In genomic region chr19:14073925-14074838, GRCh38 we compare ENCODE assay signal across 8 cellular contexts. TPM values are rescaled to one million over a fixed set of nuclear protein-coding genes. Genes with fewer than 3 reads are reported as not detected.
DNase-seq lines count a peak whose midpoint lies in the region; ATAC-seq and TF ChIP-seq lines count a peak whose summit lies in the region.

No MANE protein-coding gene starts in this region.

- peaks cover 4% of the 10 kb centered on the region for H3K4me1 Mint-ChIP-seq in nephron

- peak overlapping the region; percentile 96 to 97 (median 96) for H3K4me3 Mint-ChIP-seq in nephron

- no peaks in the 10 kb centered on the region for H3K9me3 Mint-ChIP-seq in nephron

- ATAC-seq in GM18868 (IDR thresholded peaks at IDR 0.05; ENCODE audit: unreplicated experiment) (no peak), HG03442 (IDR thresholded peaks at IDR 0.05; ENCODE audit: unreplicated experiment) (no peak)

- TF ChIP-seq CTCF in epithelial cell of proximal tubule (conservative IDR thresholded peaks at IDR 0.05; ENCODE audit: low read depth, low read length) (peak; percentile 4), nephron (IDR thresholded peaks at IDR 0.05; ENCODE audit: unreplicated experiment in 3 of 3) (no peak)

- H3K4me3 ChIP-seq in epithelial cell of proximal tubule (ENCODE audit: low read depth, low read length): peak overlapping the region; percentile 85

- peaks cover 8% of the 10 kb centered on the region for H3K27me3 Mint-ChIP-seq in nephron (ENCODE audit: low read depth)

- H3K36me3 Mint-ChIP-seq in nephron (ENCODE audit: low read depth): no peaks in the 10 kb centered on the region

- H3K27ac Mint-ChIP-seq in nephron: peak overlapping the region; percentile 67 to 90 (median 83)

- DNase-seq in stimulated activated CD4-positive, alpha-beta T cell treated with anti-CD3 and anti-CD28 coated beads, Interleukin-15, amount 100 ng/mL, for 24 hours: peak; percentile 59
- DNase-seq in stimulated activated CD4-positive, alpha-beta T cell treated with anti-CD3 and anti-CD28 coated beads, Interleukin-1b, Interleukin-23, amount 100 ng/mL, for 48 hours: no peak
- peak; percentile 65 for DNase-seq in SW480 (ENCODE audit: low spot score)
- DNase-seq in epithelial cell of proximal tubule (ENCODE audit: low read depth): no peak
- no peak for DNase-seq in central memory CD4-positive, alpha-beta T cell

RNA-seq across cellular contexts. Expression of gene MISP3, which starts 1.6 kb away (rescaled TPM):
- total RNA-seq in epithelial cell of proximal tubule: 0.80 and 6.0 TPM in 2 replicates

RNA-seq across cellular contexts. Expression of gene C19orf67, which starts 11.4 kb away (rescaled TPM):
- total RNA-seq in epithelial cell of proximal tubule: 0.63 TPM in 1 of 2 replicates, not detected in the other

RNA-seq across cellular contexts. Expression of gene PALM3, which starts 12.3 kb away (rescaled TPM):
- total RNA-seq in epithelial cell of proximal tubule: 0.17 and 0.36 TPM in 2 replicates

RNA-seq across cellular contexts. Expression of gene SAMD1, which starts 16.4 kb away (rescaled TPM):
- total RNA-seq in epithelial cell of proximal tubule: 30.7 and 53.6 TPM in 2 replicates

RNA-seq across cellular contexts. Expression of gene IL27RA, which starts 42.6 kb away (rescaled TPM):
- 9.3 and 10.1 TPM in 2 replicates for total RNA-seq in epithelial cell of proximal tubule

Comparison
In these comparisons a context has a peak if more than half of its experiments do, and no peak if none do; other contexts are left out.
1. DNase-seq: peak in stimulated activated CD4-positive, alpha-beta T cell treated with anti-CD3 and anti-CD28 coated beads, Interleukin-15, amount 100 ng/mL, for 24 hours (single experiment) and SW480 (single experiment); none in stimulated activated CD4-positive, alpha-beta T cell treated with anti-CD3 and anti-CD28 coated beads, Interleukin-1b, Interleukin-23, amount 100 ng/mL, for 48 hours (single experiment), epithelial cell of proximal tubule (single experiment) and central memory CD4-positive, alpha-beta T cell (single experiment).